In genomic region chr22:28921585-28921879, GRCh38 we compare ENCODE assay signal across 1 cellular context.
TF ChIP-seq lines count a peak whose summit lies in the region.

No MANE protein-coding gene starts in this region.

TF ChIP-seq in HepG2, 621 proteins besides CTCF, POLR2A, EP300 and RAD21:
- TF ChIP-seq POGK (CRISPR knock-in tag; conservative IDR thresholded peaks at IDR 0.05) = 0 out of 2 replicates have a peak, but pooled peaks have one; percentile 41
- TF ChIP-seq ZNF501 (CRISPR knock-in tag; IDR thresholded peaks at IDR 0.05) = no peak
- TF ChIP-seq ZNF230 (CRISPR knock-in tag; IDR thresholded peaks at IDR 0.05) = no peak
- TF ChIP-seq RCOR2 (CRISPR knock-in tag; IDR thresholded peaks at IDR 0.05) = no peak
